Comparison of ENCODE assay signal across 10 cellular contexts in the genomic region with DNA sequence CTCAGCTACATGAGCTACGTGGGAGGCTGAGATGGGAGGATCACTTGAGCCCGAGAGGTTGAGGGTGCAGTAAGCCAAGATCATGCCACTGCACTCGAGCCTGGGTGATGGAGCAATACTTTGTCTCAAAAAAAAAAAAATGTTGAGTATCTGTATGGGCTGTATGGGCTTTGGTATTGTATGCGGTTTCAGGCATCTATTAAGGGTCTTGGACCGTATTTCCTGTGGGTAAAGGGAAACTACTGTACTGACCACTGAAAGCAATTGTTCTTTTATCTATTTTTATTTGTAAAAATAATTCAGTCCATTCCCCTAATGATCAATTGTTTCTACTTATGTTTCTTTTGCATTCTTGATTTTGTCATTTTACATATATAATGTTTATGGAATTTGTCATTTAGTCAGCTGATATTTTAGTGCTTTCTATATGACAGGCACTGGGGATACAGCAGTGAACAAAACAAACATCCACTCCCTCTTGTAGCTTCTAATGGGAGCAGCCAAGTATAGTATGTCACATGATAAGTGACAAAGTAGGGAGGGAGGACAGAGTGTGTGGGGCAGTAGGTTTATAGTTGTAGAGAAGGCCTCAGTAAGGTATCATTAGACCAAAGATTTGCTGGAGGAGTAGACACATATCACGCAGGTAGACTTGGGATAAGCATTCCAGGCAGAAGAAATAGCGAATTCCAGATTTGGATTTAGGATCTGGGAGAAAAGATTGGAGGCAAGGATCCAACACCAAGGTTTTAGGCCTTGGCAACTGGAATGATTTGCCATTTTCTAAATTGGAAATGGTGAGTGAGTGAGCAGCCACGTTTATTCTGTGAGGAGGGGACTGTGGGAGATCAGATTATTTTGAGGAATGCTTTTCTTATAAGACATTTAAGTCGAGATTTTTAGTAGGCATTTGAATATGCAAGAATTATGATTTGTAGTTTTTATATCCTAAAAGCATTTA. TPM values are rescaled to one million over a fixed set of nuclear protein-coding genes. Genes with fewer than 3 reads are reported as not detected.
DNase-seq lines count a peak whose midpoint lies in the region; ATAC-seq, FAIRE-seq and TF ChIP-seq lines count a peak whose summit lies in the region.
"Had no signal": no experiment of that assay in that cellular context is flagged by ENCODE, and none has a peak within 500 bp of the region (broad histone marks: within the 10 kb centered on the region; RNA-seq: fewer than 3 reads in every experiment).

No MANE protein-coding gene starts in this region.

- H3K27me3 ChIP-seq in CD8-positive, alpha-beta memory T cell (ENCODE audit: insufficient read depth, low read length, poor library complexity, severe bottlenecking): no peaks in the 10 kb centered on the region
- no peaks in the 10 kb centered on the region for H3K27me3 ChIP-seq in left ventricle myocardium inferior (ENCODE audit: low read depth)
- H3K27me3 ChIP-seq: tibial artery had no signal

- H3K4me1 ChIP-seq in CD8-positive, alpha-beta memory T cell (ENCODE audit: insufficient read depth, low read length): peaks cover 14% of the 10 kb centered on the region
- H3K4me1 ChIP-seq in left ventricle myocardium inferior: peaks cover 59% of the 10 kb centered on the region

- no peak for FAIRE-seq in urothelium cell line (lab: Jason Lieb, UNC)

- ATAC-seq in GM21367 (IDR thresholded peaks at IDR 0.05; ENCODE audit: unreplicated experiment): peak; percentile 58
- peak; percentile 62 for ATAC-seq in HG03457 (IDR thresholded peaks at IDR 0.05; ENCODE audit: unreplicated experiment)

- CTCF ChIA-PET in CD8-positive, alpha-beta memory T cell (lab: Charles Lee): interaction anchor here (1.6 kb wide), 1 partner anchor 261 kb away, joined by 3 read pairs; no protein-coding TSS in a partner anchor

- no peak overlapping the region for H3K27ac ChIP-seq in CD8-positive, alpha-beta memory T cell (ENCODE audit: low read depth, low read length)
- H3K27ac ChIP-seq in left ventricle myocardium inferior (replicated peaks): peak overlapping the region; percentile 56
- H3K27ac ChIP-seq: tibial artery had no signal

- intact Hi-C loops in left ventricle myocardium inferior (cut with micrococcal nuclease): no loop called here

- H3K27me3 Mint-ChIP-seq in CD8-positive, alpha-beta memory T cell: no peaks in the 10 kb centered on the region

- no peaks in the 10 kb centered on the region for H3K9me3 Mint-ChIP-seq in CD8-positive, alpha-beta memory T cell
- H3K9me3 Mint-ChIP-seq: activated naive CD4-positive, alpha-beta T cell treated with anti-CD3 and anti-CD28 coated beads for 36 hours had no signal

- peaks cover 32 to 64% (median 55%) of the 10 kb centered on the region in 3 donors for H3K4me1 Mint-ChIP-seq in CD8-positive, alpha-beta memory T cell

- H3K9me3 ChIP-seq in CD8-positive, alpha-beta memory T cell (ENCODE audit: low read length): no peaks in the 10 kb centered on the region
- H3K9me3 ChIP-seq in left ventricle myocardium inferior (replicated peaks): no peaks in the 10 kb centered on the region
- H3K9me3 ChIP-seq: tibial artery had no signal

- H3K4me3 Mint-ChIP-seq in CD8-positive, alpha-beta memory T cell: no peak overlapping the region
- H3K4me3 Mint-ChIP-seq: activated naive CD4-positive, alpha-beta T cell treated with anti-CD3 and anti-CD28 coated beads for 36 hours had no signal

- peaks cover 0 to 20% (median 10%) of the 10 kb centered on the region in 3 donors for H3K36me3 Mint-ChIP-seq in CD8-positive, alpha-beta memory T cell

- no peaks in the 10 kb centered on the region for H3K36me3 ChIP-seq in CD8-positive, alpha-beta memory T cell (ENCODE audit: insufficient read depth, low read length)
- H3K36me3 ChIP-seq in left ventricle myocardium inferior: peaks cover 12% of the 10 kb centered on the region

- peak overlapping the region in 6 of 8 donors; percentile 0 to 66 (median 52) for H3K27ac Mint-ChIP-seq in CD8-positive, alpha-beta memory T cell
- H3K27ac Mint-ChIP-seq: activated naive CD4-positive, alpha-beta T cell treated with anti-CD3 and anti-CD28 coated beads for 36 hours had no signal

- TF ChIP-seq CTCF in left ventricle myocardium inferior (IDR thresholded peaks at IDR 0.05; ENCODE audit: borderline replicate concordance): no peak

- no peak overlapping the region for H3K4me3 ChIP-seq in CD8-positive, alpha-beta memory T cell (ENCODE audit: low read length)
- H3K4me3 ChIP-seq in left ventricle myocardium inferior: no peak overlapping the region
- H3K4me3 ChIP-seq: tibial artery had no signal

- POLR2A ChIA-PET in CD8-positive, alpha-beta memory T cell (lab: Charles Lee): no interaction called here

- no peak for DNase-seq in CD8-positive, alpha-beta memory T cell
- DNase-seq in left ventricle myocardium inferior (no peak), NCI-H146 (lab: John Stamatoyannopoulos, UW) (no peak), SIG-M5 (lab: John Stamatoyannopoulos, UW) (no peak), urothelium cell line (ENCODE audit: low spot score) (no peak)
- DNase-seq in central memory CD4-positive, alpha-beta T cell: no peak
- DNase-seq: activated naive CD4-positive, alpha-beta T cell treated with anti-CD3 and anti-CD28 coated beads for 36 hours; tibial artery had no signal

RNA-seq across cellular contexts. Expression of gene PCMT1, which starts 6.0 kb away (rescaled TPM):
- 100 to 1,000 TPM; 107 to 108 TPM for total RNA-seq in CD8-positive, alpha-beta memory T cell
- 148 TPM for polyA plus RNA-seq in CD8-positive, alpha-beta memory T cell
- 166 TPM for total RNA-seq in left ventricle myocardium inferior

RNA-seq across cellular contexts. Expression of gene NUP43, which starts 9.3 kb away (rescaled TPM):
- 10 to 100 TPM; 82.3 to 86.2 TPM for total RNA-seq in CD8-positive, alpha-beta memory T cell
- 6.2 TPM for polyA plus RNA-seq in CD8-positive, alpha-beta memory T cell
- 29.7 TPM for total RNA-seq in left ventricle myocardium inferior

RNA-seq across cellular contexts. Expression of gene LATS1, which starts 37.7 kb away (rescaled TPM):
- 10 to 100 TPM; 29.7 to 33.8 TPM for total RNA-seq in CD8-positive, alpha-beta memory T cell
- polyA plus RNA-seq in CD8-positive, alpha-beta memory T cell: 12.7 TPM
- total RNA-seq in left ventricle myocardium inferior: 10.8 TPM
